ENCODE assay signal across 1 cellular context in the genomic region with DNA sequence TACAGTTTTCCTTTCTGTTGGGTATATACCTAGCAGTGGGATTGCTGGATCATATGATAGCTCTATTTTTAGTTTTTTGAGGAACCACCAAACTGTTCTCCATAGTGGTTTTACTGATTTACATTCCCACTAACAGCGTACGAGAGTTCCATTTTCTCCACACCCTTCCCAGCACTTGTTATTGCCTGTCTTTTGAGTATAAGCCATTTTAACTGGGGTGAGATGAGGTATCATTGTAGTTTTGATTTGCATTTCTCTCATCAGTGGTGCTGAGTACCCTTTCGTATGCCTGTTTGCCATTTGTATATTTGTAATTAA.
TF ChIP-seq lines count a peak whose summit lies in the region.

No MANE protein-coding gene starts in this region.

TF ChIP-seq in IMR-90, 13 proteins besides CTCF, POLR2A, EP300 and RAD21:
- TF ChIP-seq NFE2L2 (IDR thresholded peaks at IDR 0.05; ENCODE audit: low read depth, low read length) (no peak), MXI1 (IDR thresholded peaks at IDR 0.05; ENCODE audit: borderline replicate concordance, low read depth, low read length) (no peak), RCOR1 (IDR thresholded peaks at IDR 0.05; ENCODE audit: insufficient replicate concordance, low read length) (no peak), RFX5 (IDR thresholded peaks at IDR 0.05; ENCODE audit: low read depth, low read length) (no peak), FOS (IDR thresholded peaks at IDR 0.05; ENCODE audit: low read depth, low read length) (no peak), CHD1 (IDR thresholded peaks at IDR 0.05; ENCODE audit: low read depth, low read length) (no peak)
